Comparison of ENCODE assay signal across 8 cellular contexts in genomic region chr6:35297541-35298481, GRCh38. TPM values are rescaled to one million over a fixed set of nuclear protein-coding genes. Genes with fewer than 3 reads are reported as not detected.
DNase-seq lines count a peak whose midpoint lies in the region; ATAC-seq, FAIRE-seq and TF ChIP-seq lines count a peak whose summit lies in the region.

TSS of gene DEF6 (plus strand) at chr6:35297818. CDS start at chr6:35297857, 39 bp downstream.

- POLR2A ChIA-PET in AG04449 (lab: Yijun Ruan, JAX) = no interaction called here
- POLR2A ChIA-PET in HepG2 (lab: Yijun Ruan, JAX) = interaction anchor here (0.6 to 1.8 kb wide), 6 partner anchors 11 to 155 kb away, joined by 3 to 5 read pairs (median 3); partner anchors contain the start of gene FANCE

- no peaks in the 10 kb centered on the region for H3K79me2 ChIP-seq in HepG2 (ENCODE audit: insufficient read depth, low read length)

- in situ Hi-C loops in HepG2 (cut with HindIII; ENCODE audit: extremely low pct_ligation_motif_present, low pct_unique_long_range_greater_than_20kb) = loop anchor here (5.0 kb wide), 2 partner anchors 34 to 169 kb away; partner anchors contain the start of gene RPL10A

- no peaks in the 10 kb centered on the region for H4K20me1 ChIP-seq in HepG2 (ENCODE audit: insufficient read depth, low read length)

- TF ChIP-seq RAD21 in HepG2 (CRISPR knock-in tag; IDR thresholded peaks at IDR 0.05) = peak; percentile 100

- H3K9ac ChIP-seq in HepG2 (ENCODE audit: insufficient read depth, low read depth, low read length) = peak within 1 kb of the TSS; percentile 64

- H3K27ac ChIP-seq in HepG2 (ENCODE audit: extremely low read length, insufficient read depth, low read length) = no peak within 1 kb of the TSS

- peaks cover 26% of the 10 kb centered on the region for H3K4me1 ChIP-seq in HepG2 (ENCODE audit: insufficient read depth, low read length)

- peak within 1 kb of the TSS; percentile 82 for H3K4me2 ChIP-seq in HepG2 (ENCODE audit: low read depth, low read length)

- FAIRE-seq in HepG2 (lab: Jason Lieb, UNC) = peak; percentile 95

- CTCF ChIA-PET in AG04449 (lab: Yijun Ruan, JAX) (interaction anchor here (1.2 to 7.2 kb wide), 13 partner anchors 8 to 169 kb away, joined by 4 to 93 read pairs (median 14); partner anchors contain the start of genes FANCE and RPL10A), HepG2 (lab: Yijun Ruan, JAX; ENCODE audit: low intra/inter-chr PET ratio, low total read pairs) (interaction anchor here (0.7 to 2.8 kb wide), 8 partner anchors 29 to 229 kb away, joined by 3 to 35 read pairs (median 5); partner anchors contain the start of genes PPARD and RPL10A)

- WGBS in HepG2 (ENCODE audit: low lambda C conversion rate) = 15% methylated on average over 21 of the region's 36 CpGs

- TSS peak; percentile 44 for BruUV-seq in HepG2 (replicated peaks; lab: Mats Ljungman, UMichigan)

- H3K4me3 ChIP-seq in AG04449 (ENCODE audit: low read depth, low read length) (peak within 1 kb of the TSS; percentile 55), choroid plexus epithelial cell (ENCODE audit: low read depth, low read length) (peak within 1 kb of the TSS; percentile 51), HepG2 (replicated peaks in 1 of 3; ENCODE audit: insufficient read depth in 1 of 3, low read depth in 2 of 3, low read length in 3 of 3) (peak within 1 kb of the TSS; percentile 55 to 81 (median 77))

- H3K9me3 ChIP-seq in HepG2 (ENCODE audit: low read length) = no peaks in the 10 kb centered on the region

- H3K27me3 ChIP-seq in HepG2 (ENCODE audit: control insufficient read depth in 1 of 2, insufficient read depth in 2 of 2, low read length in 2 of 2) = no peaks in the 10 kb centered on the region

- DNase-seq in AG04449 (ENCODE audit: low read depth, low spot score) (peak; percentile 17), NCI-H226 (peak; percentile 61), choroid plexus epithelial cell (ENCODE audit: low read depth) (peak; percentile 94), HepG2 (ENCODE audit: low spot score) (peak; percentile 88)
- DNase-seq in activated CD4-positive, alpha-beta T cell treated with anti-CD3 and anti-CD28 coated beads for 24 hours (ENCODE audit: low read depth in 2 of 2) = peak; percentile 74 to 78
- DNase-seq in stimulated activated CD4-positive, alpha-beta T cell treated with anti-CD3 and anti-CD28 coated beads, Interleukin-4, amount 100 ng/mL, for 48 hours (ENCODE audit: low read depth in 2 of 2) = peak; percentile 77 to 84

- ATAC-seq in GM18861 (IDR thresholded peaks at IDR 0.05; ENCODE audit: unreplicated experiment) = peak; percentile 58
- peak; percentile 75 for ATAC-seq in HG03103 (IDR thresholded peaks at IDR 0.05; ENCODE audit: low read depth, unreplicated experiment)
- peak; percentile 95 for ATAC-seq in HepG2

- TF ChIP-seq POLR2A in HepG2 (IDR thresholded peaks at IDR 0.05; ENCODE audit: insufficient read depth in 1 of 2, low read depth in 2 of 2, low read length in 2 of 2) = peak; percentile 64 to 74

- intact Hi-C loops in HepG2 (cut with micrococcal nuclease; ENCODE audit: unreplicated experiment) = loop anchor here (1.0 to 10.0 kb wide), 8 partner anchors 20 to 437 kb away; partner anchors contain the start of genes ARMC12, PPARD and RPL10A

- TF ChIP-seq CTCF in AG04449 (IDR thresholded peaks at IDR 0.05; ENCODE audit: insufficient read depth, low read length, missing control alignments) (peak; percentile 80), choroid plexus epithelial cell (conservative IDR thresholded peaks at IDR 0.05; ENCODE audit: low read depth, low read length) (peak; percentile 84), HepG2 (CRISPR knock-in tag; IDR thresholded peaks at IDR 0.05) (peak; percentile 100)

- peaks cover 1 to 3% of the 10 kb centered on the region in 2 experiments; a peak in 1 of 5 replicates for H3K36me3 ChIP-seq in HepG2 (replicated peaks in 1 of 2; ENCODE audit: control insufficient read depth in 1 of 2, insufficient read depth in 2 of 2, low read length in 2 of 2)

- H2AFZ ChIP-seq in HepG2 (ENCODE audit: low read length) = no peak within 1 kb of the TSS

- TF ChIP-seq EP300 in HepG2 (IDR thresholded peaks at IDR 0.05; ENCODE audit: low read depth in 2 of 2, low read length in 2 of 2) (peak; percentile 46 to 56; a peak in 2 of 4 replicates), HepG2 (CRISPR knock-in tag; IDR thresholded peaks at IDR 0.05; ENCODE audit: borderline replicate concordance) (no peak)

TF ChIP-seq in HepG2, 621 proteins besides CTCF, POLR2A, EP300 and RAD21 (continues in another document):
- TF ChIP-seq, protein P1, sequence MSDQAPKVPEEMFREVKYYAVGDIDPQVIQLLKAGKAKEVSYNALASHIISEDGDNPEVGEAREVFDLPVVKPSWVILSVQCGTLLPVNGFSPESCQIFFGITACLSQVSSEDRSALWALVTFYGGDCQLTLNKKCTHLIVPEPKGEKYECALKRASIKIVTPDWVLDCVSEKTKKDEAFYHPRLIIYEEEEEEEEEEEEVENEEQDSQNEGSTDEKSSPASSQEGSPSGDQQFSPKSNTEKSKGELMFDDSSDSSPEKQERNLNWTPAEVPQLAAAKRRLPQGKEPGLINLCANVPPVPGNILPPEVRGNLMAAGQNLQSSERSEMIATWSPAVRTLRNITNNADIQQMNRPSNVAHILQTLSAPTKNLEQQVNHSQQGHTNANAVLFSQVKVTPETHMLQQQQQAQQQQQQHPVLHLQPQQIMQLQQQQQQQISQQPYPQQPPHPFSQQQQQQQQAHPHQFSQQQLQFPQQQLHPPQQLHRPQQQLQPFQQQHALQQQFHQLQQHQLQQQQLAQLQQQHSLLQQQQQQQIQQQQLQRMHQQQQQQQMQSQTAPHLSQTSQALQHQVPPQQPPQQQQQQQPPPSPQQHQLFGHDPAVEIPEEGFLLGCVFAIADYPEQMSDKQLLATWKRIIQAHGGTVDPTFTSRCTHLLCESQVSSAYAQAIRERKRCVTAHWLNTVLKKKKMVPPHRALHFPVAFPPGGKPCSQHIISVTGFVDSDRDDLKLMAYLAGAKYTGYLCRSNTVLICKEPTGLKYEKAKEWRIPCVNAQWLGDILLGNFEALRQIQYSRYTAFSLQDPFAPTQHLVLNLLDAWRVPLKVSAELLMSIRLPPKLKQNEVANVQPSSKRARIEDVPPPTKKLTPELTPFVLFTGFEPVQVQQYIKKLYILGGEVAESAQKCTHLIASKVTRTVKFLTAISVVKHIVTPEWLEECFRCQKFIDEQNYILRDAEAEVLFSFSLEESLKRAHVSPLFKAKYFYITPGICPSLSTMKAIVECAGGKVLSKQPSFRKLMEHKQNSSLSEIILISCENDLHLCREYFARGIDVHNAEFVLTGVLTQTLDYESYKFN (CRISPR knock-in tag; conservative IDR thresholded peaks at IDR 0.05) = peak; percentile 70
- peak; percentile 95; the same call in 1 of the 2 replicates for TF ChIP-seq NRL (CRISPR knock-in tag; IDR thresholded peaks at IDR 0.05; ENCODE audit: borderline replicate concordance)

RNA-seq across cellular contexts. Expression of gene DEF6, which starts in this region (rescaled TPM):
- 9.6 and 10.0 TPM in 2 replicates for total RNA-seq in HepG2 (2016; rRNA removed; fragmentation: Illumina TruSeq; extraction: Trizol)
- total RNA-seq in HepG2 (2016; cell fraction: cytosol; rRNA removed; fragmentation: Illumina TruSeq; extraction: Trizol; ENCODE audit: low read depth) = 1.9 and 2.1 TPM in 2 replicates
- 8.6 and 9.7 TPM in 2 replicates for total RNA-seq in HepG2 (2016; cell fraction: insoluble cytoplasmic fraction; rRNA removed; fragmentation: Illumina TruSeq; extraction: Trizol)
- 4.0 TPM in 2 replicates for total RNA-seq in HepG2 (2016; cell fraction: membrane; rRNA removed; fragmentation: Illumina TruSeq; extraction: Trizol)
- total RNA-seq in HepG2 (2016; cell fraction: nucleus; rRNA removed; fragmentation: Illumina TruSeq; extraction: Trizol) = 10.5 and 10.6 TPM in 2 replicates
- 5.2 and 7.4 TPM in 2 replicates for polyA plus RNA-seq in HepG2 (2011; rRNA removed)
- 4.6 and 6.6 TPM in 2 replicates for polyA plus RNA-seq in HepG2 (2011; cell fraction: cytosol; rRNA removed)
- polyA plus RNA-seq in HepG2 (2011; cell fraction: nucleus; rRNA removed) = 18.1 and 24.9 TPM in 2 replicates
- 2.9 and 3.2 TPM in 2 replicates for polyA plus RNA-seq in HepG2 (2012)
- 1.6 and 1.7 TPM in 2 replicates for polyA plus RNA-seq in HepG2 (2016; cell fraction: cytosol; fragmentation: Illumina TruSeq; extraction: Trizol; ENCODE audit: low read depth)
- polyA plus RNA-seq in HepG2 (2016; cell fraction: insoluble cytoplasmic fraction; fragmentation: Illumina TruSeq; extraction: Trizol; ENCODE audit: low read depth) = 7.5 and 7.7 TPM in 2 replicates
- 3.6 TPM in 2 replicates for polyA plus RNA-seq in HepG2 (2016; cell fraction: membrane; fragmentation: Illumina TruSeq; extraction: Trizol; ENCODE audit: low read depth)
- 24.8 and 26.1 TPM in 2 replicates for polyA plus RNA-seq in HepG2 (2016; cell fraction: nucleus; fragmentation: Illumina TruSeq; extraction: Trizol; ENCODE audit: insufficient read depth, low read depth)
- 0.30 and 9.6 TPM in 2 replicates for polyA minus RNA-seq in HepG2 (2011; rRNA and poly(A)+ RNA removed; ENCODE audit: low replicate concordance)
- 2.5 and 2.7 TPM in 2 replicates for polyA minus RNA-seq in HepG2 (2011; cell fraction: cytosol; rRNA and poly(A)+ RNA removed)
- 4.6 and 5.2 TPM in 2 replicates for polyA minus RNA-seq in HepG2 (2011; cell fraction: nucleus; rRNA and poly(A)+ RNA removed)

Comparison
In these comparisons a context has a peak if more than half of its experiments do, and no peak if none do; other contexts are left out.
1. DNase-seq: peak in every context shown above with its lines; median percentile 94 in choroid plexus epithelial cell; 88 in HepG2; 80 in stimulated activated CD4-positive, alpha-beta T cell treated with anti-CD3 and anti-CD28 coated beads, Interleukin-4, amount 100 ng/mL, for 48 hours; 76 in activated CD4-positive, alpha-beta T cell treated with anti-CD3 and anti-CD28 coated beads for 24 hours; 61 in NCI-H226; 17 in AG04449.